In genomic region chr2:232857158-232857563, GRCh38 we compare ENCODE assay signal across 17 cellular contexts. TPM values are rescaled to one million over a fixed set of nuclear protein-coding genes. Genes with fewer than 3 reads are reported as not detected.
A peak's percentile ranks its signal among the peaks of the same experiment; 100 is the strongest.
DNase-seq lines count a peak whose midpoint lies in the region; ATAC-seq and TF ChIP-seq lines count a peak whose summit lies in the region.
"Had no signal": no experiment of that assay in that cellular context is flagged by ENCODE, and none has a peak within 500 bp of the region (broad histone marks: within the 10 kb centered on the region; RNA-seq: fewer than 3 reads in every experiment).

No MANE protein-coding gene starts in this region.

- H4K20me1 ChIP-seq in PC-9 (ENCODE audit: insufficient read depth) (no peaks in the 10 kb centered on the region), Karpas-422 (ENCODE audit: insufficient read depth, low read depth, low read length) (no peaks in the 10 kb centered on the region)
- H4K20me1 ChIP-seq: BLaER1 had no signal

- DNase-seq in AG10803 (ENCODE audit: low read depth) = peak; percentile 46
- no peak for DNase-seq in PC-9
- DNase-seq in fibroblast of peridontal ligament (ENCODE audit: extremely low read depth) = peak; percentile 48
- DNase-seq in Karpas-422 = no peak
- DNase-seq in coronary artery (ENCODE audit: low spot score) = no peak
- DNase-seq: activated CD4-positive, alpha-beta T cell treated with anti-CD3 and anti-CD28 coated beads for 1 hour; activated T-cell treated with anti-CD3 and anti-CD28 coated beads, Interleukin-2, amount 50 U/mL, for 1 hour; MM.1S; naive thymus-derived CD4-positive, alpha-beta T cell; OCI-M1; SW 1271 had no signal

- H3K4me3 Mint-ChIP-seq in nephron = no peak overlapping the region
- H3K4me3 Mint-ChIP-seq: naive thymus-derived CD4-positive, alpha-beta T cell; stimulated activated naive CD8-positive, alpha-beta T cell treated with anti-CD3 and anti-CD28 coated beads, Interleukin-15, Interleukin-2, amounts not matched to agents 100 ng/mL and 50 ng/mL, for 24 hours had no signal

- ATAC-seq in GM21786 (IDR thresholded peaks at IDR 0.05; ENCODE audit: unreplicated experiment) (no peak), HG03159 (IDR thresholded peaks at IDR 0.05; ENCODE audit: unreplicated experiment) (no peak)
- ATAC-seq: gastroesophageal sphincter; naive thymus-derived CD4-positive, alpha-beta T cell had no signal

- POLR2A ChIA-PET in PC-9 (lab: Charles Lee; ENCODE audit: unreplicated experiment) = interaction anchor here (0.6 to 1.1 kb wide), 2 partner anchors 33 to 394 kb away, joined by 4 to 5 read pairs; partner anchors contain the start of gene ATG16L1

- intact Hi-C loops in PC-9 (cut with micrococcal nuclease; ENCODE audit: unreplicated experiment) = loop anchor here (10.0 kb wide), 1 partner anchor 498 kb away; the partner anchor contains the start of gene DGKD

- peaks cover 53% of the 10 kb centered on the region for H3K4me1 ChIP-seq in PC-9 (replicated peaks; ENCODE audit: insufficient read depth)
- 0 out of 2 replicates have a peak, but pooled peaks cover 4% of the 10 kb centered on the region for H3K4me1 ChIP-seq in Karpas-422 (ENCODE audit: low read length)
- H3K4me1 ChIP-seq: BLaER1 had no signal

- BruUV-seq in PC-9 (replicated peaks; lab: Mats Ljungman, UMichigan) = TSS peak; percentile 71

- peaks cover 51% of the 10 kb centered on the region for H3K36me3 Mint-ChIP-seq in nephron (ENCODE audit: low read depth)

- no peaks in the 10 kb centered on the region for H3K79me2 ChIP-seq in PC-9 (ENCODE audit: low read depth)
- H3K79me2 ChIP-seq in Karpas-422 (ENCODE audit: low read length) = no peaks in the 10 kb centered on the region

- H3K27ac ChIP-seq in PC-9 = peak overlapping the region; percentile 97
- no peak overlapping the region for H3K27ac ChIP-seq in Karpas-422 (ENCODE audit: low read length)
- no peak overlapping the region for H3K27ac ChIP-seq in coronary artery
- H3K27ac ChIP-seq: BLaER1, gastroesophageal sphincter had no signal

- no peaks in the 10 kb centered on the region for H3K27me3 Mint-ChIP-seq in nephron (ENCODE audit: low read depth)
- H3K27me3 Mint-ChIP-seq: naive thymus-derived CD4-positive, alpha-beta T cell; stimulated activated naive CD8-positive, alpha-beta T cell treated with anti-CD3 and anti-CD28 coated beads, Interleukin-15, Interleukin-2, amounts not matched to agents 100 ng/mL and 50 ng/mL, for 24 hours had no signal

- CTCF ChIA-PET in PC-9 (lab: Charles Lee) = interaction anchor here (1.4 kb wide), 1 partner anchor 197 kb away, joined by 7 read pairs; no protein-coding TSS in a partner anchor

- no peaks in the 10 kb centered on the region for H3K4me1 Mint-ChIP-seq in nephron

- H3K9me3 Mint-ChIP-seq in nephron = no peaks in the 10 kb centered on the region
- H3K9me3 Mint-ChIP-seq: naive thymus-derived CD4-positive, alpha-beta T cell; stimulated activated naive CD8-positive, alpha-beta T cell treated with anti-CD3 and anti-CD28 coated beads, Interleukin-15, Interleukin-2, amounts not matched to agents 100 ng/mL and 50 ng/mL, for 24 hours had no signal

- peak overlapping the region; percentile 22 to 76 (median 43) for H3K27ac Mint-ChIP-seq in nephron
- H3K27ac Mint-ChIP-seq: stimulated activated naive CD8-positive, alpha-beta T cell treated with anti-CD3 and anti-CD28 coated beads, Interleukin-15, Interleukin-2, amounts not matched to agents 100 ng/mL and 50 ng/mL, for 24 hours had no signal

- peaks cover 48% of the 10 kb centered on the region for H3F3A ChIP-seq in PC-9 (ENCODE audit: insufficient read depth, low read depth)

- H3K36me3 ChIP-seq in PC-9 (ENCODE audit: low read depth) (peaks cover 35% of the 10 kb centered on the region; the same call in 1 of the 2 replicates), Karpas-422 (ENCODE audit: insufficient read depth, low read length) (peaks cover 24% of the 10 kb centered on the region; the same call in 1 of the 2 replicates)

- no peak overlapping the region for H3K9ac ChIP-seq in Karpas-422 (ENCODE audit: low read length)
- H3K9ac ChIP-seq: BLaER1 had no signal

- H3K27me3 ChIP-seq in PC-9 (ENCODE audit: insufficient read depth, low read depth) = no peaks in the 10 kb centered on the region
- H3K27me3 ChIP-seq in Karpas-422 (ENCODE audit: low read length) = no peaks in the 10 kb centered on the region
- H3K27me3 ChIP-seq: BLaER1, gastroesophageal sphincter had no signal

- H3K9me3 ChIP-seq in PC-9 (ENCODE audit: insufficient read depth, low read depth) (no peaks in the 10 kb centered on the region), Karpas-422 (ENCODE audit: low read length) (no peaks in the 10 kb centered on the region)
- H3K9me3 ChIP-seq: BLaER1, gastroesophageal sphincter had no signal

- no peaks in the 10 kb centered on the region for H3K9me2 ChIP-seq in PC-9 (ENCODE audit: insufficient read depth)
- no peaks in the 10 kb centered on the region for H3K9me2 ChIP-seq in Karpas-422 (replicated peaks; ENCODE audit: insufficient read depth, low read length)

- H3K4me2 ChIP-seq in PC-9 = peak overlapping the region; percentile 50
- no peak overlapping the region for H3K4me2 ChIP-seq in Karpas-422 (ENCODE audit: low read depth, low read length, poor library complexity, severe bottlenecking)
- H3K4me2 ChIP-seq: BLaER1 had no signal

- TF ChIP-seq CTCF in AG10803 (conservative IDR thresholded peaks at IDR 0.05; ENCODE audit: low read length) (no peak), PC-9 (conservative IDR thresholded peaks at IDR 0.05) (no peak), nephron (IDR thresholded peaks at IDR 0.05; ENCODE audit: unreplicated experiment in 3 of 3) (no peak), coronary artery (IDR thresholded peaks at IDR 0.05) (no peak)

- H3K4me3 ChIP-seq in AG10803 (ENCODE audit: low read length) = no peak overlapping the region
- peak overlapping the region; percentile 7; the same call in 1 of the 2 replicates for H3K4me3 ChIP-seq in PC-9
- no peak overlapping the region for H3K4me3 ChIP-seq in Karpas-422 (ENCODE audit: low read length)
- H3K4me3 ChIP-seq in coronary artery = no peak overlapping the region
- H3K4me3 ChIP-seq: BLaER1, gastroesophageal sphincter had no signal

- H2AFZ ChIP-seq in PC-9 (no peak overlapping the region), Karpas-422 (ENCODE audit: low read length) (no peak overlapping the region)

RNA-seq across cellular contexts. Expression of gene SNORC, which starts 12.9 kb away (rescaled TPM):
- 10.4 and 20.0 TPM in 2 replicates for total RNA-seq in PC-9 (2021)
- 1.2 and 1.9 TPM in 2 replicates for total RNA-seq in Karpas-422 (2014; rRNA removed; shearing (Covaris generic); ENCODE audit: low replicate concordance)

Comparison
In these comparisons a context has a peak if more than half of its experiments do, and no peak if none do; other contexts are left out.
1. DNase-seq: peak in AG10803 (single experiment) and fibroblast of peridontal ligament (single experiment); none in PC-9 (0 of 2), Karpas-422 (single experiment) and coronary artery (single experiment).